In genomic region chr19:5989388-5990074, GRCh38 we compare ENCODE assay signal across 2 cellular contexts.
TF ChIP-seq lines count a peak whose summit lies in the region.

No MANE protein-coding gene starts in this region.

TF ChIP-seq in A549, 52 proteins besides CTCF, POLR2A, EP300 and RAD21:
- TF ChIP-seq TP53 (CRISPR knock-in tag; IDR thresholded peaks at IDR 0.05) = no peak
- no peak for TF ChIP-seq CEBPB (IDR thresholded peaks at IDR 0.05)

TF ChIP-seq in HCT116, 20 proteins besides CTCF, POLR2A, EP300 and RAD21:
- TF ChIP-seq, protein P1, sequence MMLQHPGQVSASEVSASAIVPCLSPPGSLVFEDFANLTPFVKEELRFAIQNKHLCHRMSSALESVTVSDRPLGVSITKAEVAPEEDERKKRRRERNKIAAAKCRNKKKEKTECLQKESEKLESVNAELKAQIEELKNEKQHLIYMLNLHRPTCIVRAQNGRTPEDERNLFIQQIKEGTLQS (IDR thresholded peaks at IDR 0.05) = no peak
- TF ChIP-seq, protein P2, sequence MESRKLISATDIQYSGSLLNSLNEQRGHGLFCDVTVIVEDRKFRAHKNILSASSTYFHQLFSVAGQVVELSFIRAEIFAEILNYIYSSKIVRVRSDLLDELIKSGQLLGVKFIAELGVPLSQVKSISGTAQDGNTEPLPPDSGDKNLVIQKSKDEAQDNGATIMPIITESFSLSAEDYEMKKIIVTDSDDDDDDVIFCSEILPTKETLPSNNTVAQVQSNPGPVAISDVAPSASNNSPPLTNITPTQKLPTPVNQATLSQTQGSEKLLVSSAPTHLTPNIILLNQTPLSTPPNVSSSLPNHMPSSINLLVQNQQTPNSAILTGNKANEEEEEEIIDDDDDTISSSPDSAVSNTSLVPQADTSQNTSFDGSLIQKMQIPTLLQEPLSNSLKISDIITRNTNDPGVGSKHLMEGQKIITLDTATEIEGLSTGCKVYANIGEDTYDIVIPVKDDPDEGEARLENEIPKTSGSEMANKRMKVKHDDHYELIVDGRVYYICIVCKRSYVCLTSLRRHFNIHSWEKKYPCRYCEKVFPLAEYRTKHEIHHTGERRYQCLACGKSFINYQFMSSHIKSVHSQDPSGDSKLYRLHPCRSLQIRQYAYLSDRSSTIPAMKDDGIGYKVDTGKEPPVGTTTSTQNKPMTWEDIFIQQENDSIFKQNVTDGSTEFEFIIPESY (IDR thresholded peaks at IDR 0.05; ENCODE audit: extremely low read depth, insufficient replicate concordance, low read length) = no peak
- TF ChIP-seq, protein P3, sequence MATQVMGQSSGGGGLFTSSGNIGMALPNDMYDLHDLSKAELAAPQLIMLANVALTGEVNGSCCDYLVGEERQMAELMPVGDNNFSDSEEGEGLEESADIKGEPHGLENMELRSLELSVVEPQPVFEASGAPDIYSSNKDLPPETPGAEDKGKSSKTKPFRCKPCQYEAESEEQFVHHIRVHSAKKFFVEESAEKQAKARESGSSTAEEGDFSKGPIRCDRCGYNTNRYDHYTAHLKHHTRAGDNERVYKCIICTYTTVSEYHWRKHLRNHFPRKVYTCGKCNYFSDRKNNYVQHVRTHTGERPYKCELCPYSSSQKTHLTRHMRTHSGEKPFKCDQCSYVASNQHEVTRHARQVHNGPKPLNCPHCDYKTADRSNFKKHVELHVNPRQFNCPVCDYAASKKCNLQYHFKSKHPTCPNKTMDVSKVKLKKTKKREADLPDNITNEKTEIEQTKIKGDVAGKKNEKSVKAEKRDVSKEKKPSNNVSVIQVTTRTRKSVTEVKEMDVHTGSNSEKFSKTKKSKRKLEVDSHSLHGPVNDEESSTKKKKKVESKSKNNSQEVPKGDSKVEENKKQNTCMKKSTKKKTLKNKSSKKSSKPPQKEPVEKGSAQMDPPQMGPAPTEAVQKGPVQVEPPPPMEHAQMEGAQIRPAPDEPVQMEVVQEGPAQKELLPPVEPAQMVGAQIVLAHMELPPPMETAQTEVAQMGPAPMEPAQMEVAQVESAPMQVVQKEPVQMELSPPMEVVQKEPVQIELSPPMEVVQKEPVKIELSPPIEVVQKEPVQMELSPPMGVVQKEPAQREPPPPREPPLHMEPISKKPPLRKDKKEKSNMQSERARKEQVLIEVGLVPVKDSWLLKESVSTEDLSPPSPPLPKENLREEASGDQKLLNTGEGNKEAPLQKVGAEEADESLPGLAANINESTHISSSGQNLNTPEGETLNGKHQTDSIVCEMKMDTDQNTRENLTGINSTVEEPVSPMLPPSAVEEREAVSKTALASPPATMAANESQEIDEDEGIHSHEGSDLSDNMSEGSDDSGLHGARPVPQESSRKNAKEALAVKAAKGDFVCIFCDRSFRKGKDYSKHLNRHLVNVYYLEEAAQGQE (IDR thresholded peaks at IDR 0.05; ENCODE audit: low read depth) = no peak
- no peak for TF ChIP-seq SIN3A (IDR thresholded peaks at IDR 0.05; ENCODE audit: low read depth)
